ENCODE assay signal across 2 cellular contexts in the genomic region with DNA sequence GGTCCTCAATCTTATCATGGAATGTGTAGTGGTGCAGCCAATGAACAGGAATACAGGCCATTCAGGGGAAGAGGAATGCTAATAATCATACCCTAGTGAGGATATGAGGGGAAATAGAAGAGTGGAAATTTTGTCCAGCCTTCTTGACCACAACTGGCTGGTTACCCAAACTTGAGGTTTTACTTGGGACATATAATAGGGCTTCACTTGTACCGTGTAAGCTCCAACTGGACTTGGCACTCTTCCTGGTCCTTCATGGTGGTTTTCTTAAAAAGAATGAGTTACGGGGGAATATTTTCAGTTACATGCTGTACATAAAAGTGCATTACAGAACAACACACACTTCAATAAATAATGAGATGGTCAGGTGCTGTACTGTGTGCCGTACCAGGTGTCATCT.
TF ChIP-seq lines count a peak whose summit lies in the region.

No MANE protein-coding gene starts in this region.

TF ChIP-seq in SK-N-SH, 30 proteins besides CTCF, POLR2A, EP300 and RAD21 (continued from another document):
- TF ChIP-seq, protein P1, sequence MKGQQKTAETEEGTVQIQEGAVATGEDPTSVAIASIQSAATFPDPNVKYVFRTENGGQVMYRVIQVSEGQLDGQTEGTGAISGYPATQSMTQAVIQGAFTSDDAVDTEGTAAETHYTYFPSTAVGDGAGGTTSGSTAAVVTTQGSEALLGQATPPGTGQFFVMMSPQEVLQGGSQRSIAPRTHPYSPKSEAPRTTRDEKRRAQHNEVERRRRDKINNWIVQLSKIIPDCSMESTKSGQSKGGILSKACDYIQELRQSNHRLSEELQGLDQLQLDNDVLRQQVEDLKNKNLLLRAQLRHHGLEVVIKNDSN (IDR thresholded peaks at IDR 0.05; ENCODE audit: borderline replicate concordance, low read depth) = no peak
- TF ChIP-seq RFX5 (IDR thresholded peaks at IDR 0.05; ENCODE audit: low read length) (no peak), NFIC (IDR thresholded peaks at IDR 0.05; ENCODE audit: borderline replicate concordance) (no peak), TEAD4 (IDR thresholded peaks at IDR 0.05; ENCODE audit: borderline replicate concordance, insufficient read depth) (no peak), GATA2 (CRISPR knock-in tag; IDR thresholded peaks at IDR 0.05) (no peak), ELF1 (IDR thresholded peaks at IDR 0.05) (no peak), FOXM1 (IDR thresholded peaks at IDR 0.05; ENCODE audit: low read depth) (no peak), TCF12 (IDR thresholded peaks at IDR 0.05) (no peak), FOSL2 (IDR thresholded peaks at IDR 0.05; ENCODE audit: borderline replicate concordance, low read depth) (no peak), EZH2phosphoT487 (IDR thresholded peaks at IDR 0.05; ENCODE audit: borderline replicate concordance, low read depth) (no peak), MXI1 (IDR thresholded peaks at IDR 0.05; ENCODE audit: low read depth, low read length) (no peak), SMC3 (IDR thresholded peaks at IDR 0.05; ENCODE audit: low read depth, low read length) (no peak)
- TF ChIP-seq, protein P2, sequence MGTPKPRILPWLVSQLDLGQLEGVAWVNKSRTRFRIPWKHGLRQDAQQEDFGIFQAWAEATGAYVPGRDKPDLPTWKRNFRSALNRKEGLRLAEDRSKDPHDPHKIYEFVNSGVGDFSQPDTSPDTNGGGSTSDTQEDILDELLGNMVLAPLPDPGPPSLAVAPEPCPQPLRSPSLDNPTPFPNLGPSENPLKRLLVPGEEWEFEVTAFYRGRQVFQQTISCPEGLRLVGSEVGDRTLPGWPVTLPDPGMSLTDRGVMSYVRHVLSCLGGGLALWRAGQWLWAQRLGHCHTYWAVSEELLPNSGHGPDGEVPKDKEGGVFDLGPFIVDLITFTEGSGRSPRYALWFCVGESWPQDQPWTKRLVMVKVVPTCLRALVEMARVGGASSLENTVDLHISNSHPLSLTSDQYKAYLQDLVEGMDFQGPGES (IDR thresholded peaks at IDR 0.05; ENCODE audit: low read depth, low read length) = no peak
- TF ChIP-seq, protein P3, sequence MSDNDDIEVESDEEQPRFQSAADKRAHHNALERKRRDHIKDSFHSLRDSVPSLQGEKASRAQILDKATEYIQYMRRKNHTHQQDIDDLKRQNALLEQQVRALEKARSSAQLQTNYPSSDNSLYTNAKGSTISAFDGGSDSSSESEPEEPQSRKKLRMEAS (IDR thresholded peaks at IDR 0.05; ENCODE audit: low read depth) = no peak

TF ChIP-seq in SK-N-SH treated with all-trans-retinoic acid at 6 μM for 48 hours, 23 proteins besides CTCF, POLR2A, EP300 and RAD21 (continued from another document):
- TF ChIP-seq, protein P4, sequence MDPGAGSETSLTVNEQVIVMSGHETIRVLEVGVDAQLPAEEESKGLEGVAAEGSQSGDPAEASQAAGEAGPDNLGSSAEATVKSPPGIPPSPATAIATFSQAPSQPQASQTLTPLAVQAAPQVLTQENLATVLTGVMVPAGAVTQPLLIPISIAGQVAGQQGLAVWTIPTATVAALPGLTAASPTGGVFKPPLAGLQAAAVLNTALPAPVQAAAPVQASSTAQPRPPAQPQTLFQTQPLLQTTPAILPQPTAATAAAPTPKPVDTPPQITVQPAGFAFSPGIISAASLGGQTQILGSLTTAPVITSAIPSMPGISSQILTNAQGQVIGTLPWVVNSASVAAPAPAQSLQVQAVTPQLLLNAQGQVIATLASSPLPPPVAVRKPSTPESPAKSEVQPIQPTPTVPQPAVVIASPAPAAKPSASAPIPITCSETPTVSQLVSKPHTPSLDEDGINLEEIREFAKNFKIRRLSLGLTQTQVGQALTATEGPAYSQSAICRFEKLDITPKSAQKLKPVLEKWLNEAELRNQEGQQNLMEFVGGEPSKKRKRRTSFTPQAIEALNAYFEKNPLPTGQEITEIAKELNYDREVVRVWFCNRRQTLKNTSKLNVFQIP (CRISPR knock-in tag; IDR thresholded peaks at IDR 0.05; ENCODE audit: borderline replicate concordance, low read depth) = no peak
- TF ChIP-seq, protein P5, sequence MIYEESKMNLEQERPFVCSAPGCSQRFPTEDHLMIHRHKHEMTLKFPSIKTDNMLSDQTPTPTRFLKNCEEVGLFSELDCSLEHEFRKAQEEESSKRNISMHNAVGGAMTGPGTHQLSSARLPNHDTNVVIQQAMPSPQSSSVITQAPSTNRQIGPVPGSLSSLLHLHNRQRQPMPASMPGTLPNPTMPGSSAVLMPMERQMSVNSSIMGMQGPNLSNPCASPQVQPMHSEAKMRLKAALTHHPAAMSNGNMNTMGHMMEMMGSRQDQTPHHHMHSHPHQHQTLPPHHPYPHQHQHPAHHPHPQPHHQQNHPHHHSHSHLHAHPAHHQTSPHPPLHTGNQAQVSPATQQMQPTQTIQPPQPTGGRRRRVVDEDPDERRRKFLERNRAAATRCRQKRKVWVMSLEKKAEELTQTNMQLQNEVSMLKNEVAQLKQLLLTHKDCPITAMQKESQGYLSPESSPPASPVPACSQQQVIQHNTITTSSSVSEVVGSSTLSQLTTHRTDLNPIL (CRISPR knock-in tag; IDR thresholded peaks at IDR 0.05; ENCODE audit: low read depth) = no peak
- TF ChIP-seq RARB (CRISPR knock-in tag; IDR thresholded peaks at IDR 0.05) = no peak
- TF ChIP-seq ZNF70 (CRISPR knock-in tag; IDR thresholded peaks at IDR 0.05) = no peak
- no peak for TF ChIP-seq OSR1 (CRISPR knock-in tag; IDR thresholded peaks at IDR 0.05)
- no peak for TF ChIP-seq SNAI2 (CRISPR knock-in tag; IDR thresholded peaks at IDR 0.05)
- TF ChIP-seq, protein P6, sequence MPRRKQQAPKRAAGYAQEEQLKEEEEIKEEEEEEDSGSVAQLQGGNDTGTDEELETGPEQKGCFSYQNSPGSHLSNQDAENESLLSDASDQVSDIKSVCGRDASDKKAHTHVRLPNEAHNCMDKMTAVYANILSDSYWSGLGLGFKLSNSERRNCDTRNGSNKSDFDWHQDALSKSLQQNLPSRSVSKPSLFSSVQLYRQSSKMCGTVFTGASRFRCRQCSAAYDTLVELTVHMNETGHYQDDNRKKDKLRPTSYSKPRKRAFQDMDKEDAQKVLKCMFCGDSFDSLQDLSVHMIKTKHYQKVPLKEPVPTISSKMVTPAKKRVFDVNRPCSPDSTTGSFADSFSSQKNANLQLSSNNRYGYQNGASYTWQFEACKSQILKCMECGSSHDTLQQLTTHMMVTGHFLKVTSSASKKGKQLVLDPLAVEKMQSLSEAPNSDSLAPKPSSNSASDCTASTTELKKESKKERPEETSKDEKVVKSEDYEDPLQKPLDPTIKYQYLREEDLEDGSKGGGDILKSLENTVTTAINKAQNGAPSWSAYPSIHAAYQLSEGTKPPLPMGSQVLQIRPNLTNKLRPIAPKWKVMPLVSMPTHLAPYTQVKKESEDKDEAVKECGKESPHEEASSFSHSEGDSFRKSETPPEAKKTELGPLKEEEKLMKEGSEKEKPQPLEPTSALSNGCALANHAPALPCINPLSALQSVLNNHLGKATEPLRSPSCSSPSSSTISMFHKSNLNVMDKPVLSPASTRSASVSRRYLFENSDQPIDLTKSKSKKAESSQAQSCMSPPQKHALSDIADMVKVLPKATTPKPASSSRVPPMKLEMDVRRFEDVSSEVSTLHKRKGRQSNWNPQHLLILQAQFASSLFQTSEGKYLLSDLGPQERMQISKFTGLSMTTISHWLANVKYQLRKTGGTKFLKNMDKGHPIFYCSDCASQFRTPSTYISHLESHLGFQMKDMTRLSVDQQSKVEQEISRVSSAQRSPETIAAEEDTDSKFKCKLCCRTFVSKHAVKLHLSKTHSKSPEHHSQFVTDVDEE (CRISPR knock-in tag; IDR thresholded peaks at IDR 0.05) = no peak
- TF ChIP-seq ZNF8 (CRISPR knock-in tag; IDR thresholded peaks at IDR 0.05) = no peak
- TF ChIP-seq GLIS3 (CRISPR knock-in tag; IDR thresholded peaks at IDR 0.05) = no peak
- TF ChIP-seq ZFP3 (CRISPR knock-in tag; IDR thresholded peaks at IDR 0.05) = no peak
- no peak for TF ChIP-seq TOX (CRISPR knock-in tag; IDR thresholded peaks at IDR 0.05; ENCODE audit: borderline replicate concordance)
- TF ChIP-seq, protein P7, sequence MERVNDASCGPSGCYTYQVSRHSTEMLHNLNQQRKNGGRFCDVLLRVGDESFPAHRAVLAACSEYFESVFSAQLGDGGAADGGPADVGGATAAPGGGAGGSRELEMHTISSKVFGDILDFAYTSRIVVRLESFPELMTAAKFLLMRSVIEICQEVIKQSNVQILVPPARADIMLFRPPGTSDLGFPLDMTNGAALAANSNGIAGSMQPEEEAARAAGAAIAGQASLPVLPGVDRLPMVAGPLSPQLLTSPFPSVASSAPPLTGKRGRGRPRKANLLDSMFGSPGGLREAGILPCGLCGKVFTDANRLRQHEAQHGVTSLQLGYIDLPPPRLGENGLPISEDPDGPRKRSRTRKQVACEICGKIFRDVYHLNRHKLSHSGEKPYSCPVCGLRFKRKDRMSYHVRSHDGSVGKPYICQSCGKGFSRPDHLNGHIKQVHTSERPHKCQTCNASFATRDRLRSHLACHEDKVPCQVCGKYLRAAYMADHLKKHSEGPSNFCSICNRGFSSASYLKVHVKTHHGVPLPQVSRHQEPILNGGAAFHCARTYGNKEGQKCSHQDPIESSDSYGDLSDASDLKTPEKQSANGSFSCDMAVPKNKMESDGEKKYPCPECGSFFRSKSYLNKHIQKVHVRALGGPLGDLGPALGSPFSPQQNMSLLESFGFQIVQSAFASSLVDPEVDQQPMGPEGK (CRISPR knock-in tag; IDR thresholded peaks at IDR 0.05; ENCODE audit: borderline replicate concordance) = no peak
- TF ChIP-seq ESRRG (CRISPR knock-in tag; IDR thresholded peaks at IDR 0.05) = no peak
- TF ChIP-seq ZNF565 (CRISPR knock-in tag; conservative IDR thresholded peaks at IDR 0.05; ENCODE audit: low read depth) = no peak
- TF ChIP-seq CSDC2 (CRISPR knock-in tag; IDR thresholded peaks at IDR 0.05) = no peak
- TF ChIP-seq PPARA (CRISPR knock-in tag; IDR thresholded peaks at IDR 0.05; ENCODE audit: borderline replicate concordance) = no peak
